9 cellular contexts compared by ENCODE assay signal in the genomic region with DNA sequence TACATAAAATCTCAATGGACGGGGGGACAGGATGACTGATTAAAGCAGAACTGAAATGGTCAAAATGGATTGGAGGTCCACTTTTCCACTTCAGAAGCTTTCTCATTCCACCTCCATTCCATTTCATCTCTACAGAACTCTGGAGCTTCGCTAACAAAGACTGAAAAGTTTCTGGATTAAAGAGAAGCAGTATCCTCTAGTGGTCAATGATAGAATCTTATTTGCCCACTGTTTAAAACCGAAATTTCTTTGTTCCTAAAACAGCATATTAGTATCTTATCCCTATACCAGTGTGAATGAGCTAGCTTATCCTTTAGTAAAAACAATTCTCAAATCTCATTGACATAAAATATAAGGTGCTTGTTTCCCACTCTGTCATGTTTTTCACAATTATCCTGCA.
DNase-seq lines count a peak whose midpoint lies in the region; ATAC-seq, FAIRE-seq and TF ChIP-seq lines count a peak whose summit lies in the region.
"Had no signal": no experiment of that assay in that cellular context is flagged by ENCODE, and none has a peak within 500 bp of the region (broad histone marks: within the 10 kb centered on the region; RNA-seq: fewer than 3 reads in every experiment).

No MANE protein-coding gene starts in this region.

- H3K4me3 Mint-ChIP-seq in astrocyte (ENCODE audit: unreplicated experiment) = no peak overlapping the region
- no peak overlapping the region for H3K4me3 Mint-ChIP-seq in activated T-helper 17 cell treated with anti-CD3 and anti-CD28 coated beads, Interleukin-2, amount 50 U/mL, for 72 hours
- no peak overlapping the region for H3K4me3 Mint-ChIP-seq in naive thymus-derived CD4-positive, alpha-beta T cell

- peak; percentile 69 for FAIRE-seq in astrocyte (lab: Jason Lieb, UNC)

- H3K27ac ChIP-seq in astrocyte (ENCODE audit: low read depth, low read length) = no peak overlapping the region
- H3K27ac ChIP-seq in neural cell (ENCODE audit: low read length) = no peak overlapping the region
- no peak overlapping the region for H3K27ac ChIP-seq in naive thymus-derived CD4-positive, alpha-beta T cell (ENCODE audit: low read depth, low read length)

- peaks cover 2% of the 10 kb centered on the region for H3K36me3 Mint-ChIP-seq in astrocyte (ENCODE audit: low read depth, unreplicated experiment)
- no peaks in the 10 kb centered on the region for H3K36me3 Mint-ChIP-seq in activated T-helper 17 cell treated with anti-CD3 and anti-CD28 coated beads, Interleukin-2, amount 50 U/mL, for 72 hours (ENCODE audit: low read depth)
- no peaks in the 10 kb centered on the region for H3K36me3 Mint-ChIP-seq in naive thymus-derived CD4-positive, alpha-beta T cell

- peak; percentile 52 for TF ChIP-seq RAD21 in neural cell (conservative IDR thresholded peaks at IDR 0.05)

- TF ChIP-seq EP300 in neural cell (conservative IDR thresholded peaks at IDR 0.05; ENCODE audit: poor library complexity, severe bottlenecking) = no peak

- H3K36me3 ChIP-seq in astrocyte (ENCODE audit: insufficient read depth, low read length) (no peaks in the 10 kb centered on the region), neural cell (ENCODE audit: insufficient read depth, low read length) (no peaks in the 10 kb centered on the region)
- no peaks in the 10 kb centered on the region for H3K36me3 ChIP-seq in naive thymus-derived CD4-positive, alpha-beta T cell (ENCODE audit: control insufficient read depth in 2 of 3, insufficient read depth in 3 of 3, low read length in 3 of 3)

- H3K9me3 ChIP-seq in astrocyte (ENCODE audit: insufficient read depth, low read depth, low read length) (no peaks in the 10 kb centered on the region), neural cell (ENCODE audit: low read length) (no peaks in the 10 kb centered on the region)
- no peaks in the 10 kb centered on the region for H3K9me3 ChIP-seq in naive thymus-derived CD4-positive, alpha-beta T cell (ENCODE audit: control insufficient read depth in 2 of 3, low read length in 3 of 3)

- H3K4me2 ChIP-seq in astrocyte (ENCODE audit: low read length) (no peak overlapping the region), neural cell (ENCODE audit: low read length) (no peak overlapping the region)

- no peaks in the 10 kb centered on the region for H3K9me3 Mint-ChIP-seq in astrocyte (ENCODE audit: unreplicated experiment)
- H3K9me3 Mint-ChIP-seq in activated T-helper 17 cell treated with anti-CD3 and anti-CD28 coated beads, Interleukin-2, amount 50 U/mL, for 72 hours = no peaks in the 10 kb centered on the region
- peaks cover 0 to 6% (median 1%) of the 10 kb centered on the region in 11 donors for H3K9me3 Mint-ChIP-seq in naive thymus-derived CD4-positive, alpha-beta T cell

- ATAC-seq in activated T-helper 17 cell treated with anti-CD3 and anti-CD28 coated beads, Interleukin-2, amount 50 U/mL, for 72 hours (replicated peaks) = no peak
- no peak for ATAC-seq in HG03439 (IDR thresholded peaks at IDR 0.05; ENCODE audit: unreplicated experiment)
- ATAC-seq in naive thymus-derived CD4-positive, alpha-beta T cell = no peak

- H4K20me1 ChIP-seq in astrocyte (ENCODE audit: insufficient read depth, low read length) (no peaks in the 10 kb centered on the region), neural cell (ENCODE audit: insufficient read depth) (no peaks in the 10 kb centered on the region)

- H3K79me2 ChIP-seq in astrocyte (ENCODE audit: insufficient read depth, low read length) (no peaks in the 10 kb centered on the region), neural cell (replicated peaks; ENCODE audit: insufficient read depth, low read length) (no peaks in the 10 kb centered on the region)

- no peaks in the 10 kb centered on the region for H3F3A ChIP-seq in neural cell (ENCODE audit: insufficient read depth, low read length, poor library complexity, severe bottlenecking)

- H3K4me1 ChIP-seq in astrocyte (ENCODE audit: insufficient read depth, low read length) = no peaks in the 10 kb centered on the region
- H3K4me1 ChIP-seq in naive thymus-derived CD4-positive, alpha-beta T cell (ENCODE audit: control insufficient read depth in 2 of 2, insufficient read depth in 2 of 2, low read length in 2 of 2) = no peaks in the 10 kb centered on the region

- CTCF ChIA-PET in naive thymus-derived CD4-positive, alpha-beta T cell (lab: Charles Lee) = no interaction called here

- H3K27me3 Mint-ChIP-seq in astrocyte (ENCODE audit: low read depth, unreplicated experiment) = peaks cover 3% of the 10 kb centered on the region
- H3K27me3 Mint-ChIP-seq in activated T-helper 17 cell treated with anti-CD3 and anti-CD28 coated beads, Interleukin-2, amount 50 U/mL, for 72 hours = no peaks in the 10 kb centered on the region
- H3K27me3 Mint-ChIP-seq in naive thymus-derived CD4-positive, alpha-beta T cell = no peaks in the 10 kb centered on the region

- H3K9me2 ChIP-seq in neural cell (ENCODE audit: insufficient read depth, low read length) = no peaks in the 10 kb centered on the region

- POLR2A ChIA-PET in naive thymus-derived CD4-positive, alpha-beta T cell (lab: Charles Lee) = no interaction called here

- peak; percentile 40 for TF ChIP-seq CTCF in LNCaP clone FGC (IDR thresholded peaks at IDR 0.05; ENCODE audit: control insufficient read depth, extremely low read depth, insufficient read depth)
- peak; percentile 59 for TF ChIP-seq CTCF in astrocyte (IDR thresholded peaks at IDR 0.05; ENCODE audit: insufficient read depth, low read depth, low read length)
- TF ChIP-seq CTCF in neural cell (IDR thresholded peaks at IDR 0.05; ENCODE audit: poor library complexity, severe bottlenecking) = no peak

- intact Hi-C loops in naive thymus-derived CD4-positive, alpha-beta T cell (cut with micrococcal nuclease) = no loop called here

- no peaks in the 10 kb centered on the region for H3K27me3 ChIP-seq in astrocyte (ENCODE audit: insufficient read depth, low read length)
- no peaks in the 10 kb centered on the region for H3K27me3 ChIP-seq in neural cell (ENCODE audit: insufficient read depth, low read depth, low read length)
- no peaks in the 10 kb centered on the region for H3K27me3 ChIP-seq in naive thymus-derived CD4-positive, alpha-beta T cell (ENCODE audit: control insufficient read depth in 2 of 2, insufficient read depth in 2 of 2, low read length in 2 of 2)

- no peak overlapping the region for H3K27ac Mint-ChIP-seq in astrocyte (ENCODE audit: unreplicated experiment)
- H3K27ac Mint-ChIP-seq in activated T-helper 17 cell treated with anti-CD3 and anti-CD28 coated beads, Interleukin-2, amount 50 U/mL, for 72 hours = no peak overlapping the region
- H3K27ac Mint-ChIP-seq in naive thymus-derived CD4-positive, alpha-beta T cell = no peak overlapping the region

- no peak overlapping the region for H3K4me3 ChIP-seq in LNCaP clone FGC (ENCODE audit: low read depth, low read length)
- no peak overlapping the region for H3K4me3 ChIP-seq in astrocyte (ENCODE audit: insufficient read depth, low read depth, low read length)
- H3K4me3 ChIP-seq in neural cell (ENCODE audit: low read length) = no peak overlapping the region
- no peak overlapping the region for H3K4me3 ChIP-seq in naive thymus-derived CD4-positive, alpha-beta T cell (ENCODE audit: low read length)

- H3K4me1 Mint-ChIP-seq in astrocyte (ENCODE audit: low read depth, unreplicated experiment) = peaks cover 5% of the 10 kb centered on the region
- no peaks in the 10 kb centered on the region for H3K4me1 Mint-ChIP-seq in activated T-helper 17 cell treated with anti-CD3 and anti-CD28 coated beads, Interleukin-2, amount 50 U/mL, for 72 hours
- no peaks in the 10 kb centered on the region for H3K4me1 Mint-ChIP-seq in naive thymus-derived CD4-positive, alpha-beta T cell

- no peak overlapping the region for H3K9ac ChIP-seq in astrocyte (ENCODE audit: low read length)
- no peak overlapping the region for H3K9ac ChIP-seq in neural cell (ENCODE audit: low read length)

- DNase-seq in GM03348 (ENCODE audit: low spot score) (peak; percentile 65), LNCaP clone FGC (ENCODE audit: low read depth) (no peak), astrocyte (ENCODE audit: low read depth) (peak; percentile 11), ureter (ENCODE audit: low spot score) (no peak)
- DNase-seq in naive thymus-derived CD4-positive, alpha-beta T cell = no peak
- DNase-seq: T-helper 9 cell had no signal

- H2AFZ ChIP-seq in astrocyte (ENCODE audit: low read depth, low read length) (no peak overlapping the region), neural cell (ENCODE audit: low read depth, low read length) (no peak overlapping the region)

TF ChIP-seq in neural cell, 6 proteins besides CTCF, POLR2A, EP300 and RAD21:
- TF ChIP-seq SMC3 (conservative IDR thresholded peaks at IDR 0.05; ENCODE audit: poor library complexity) = peak; percentile 18
- no peak for TF ChIP-seq TAF1 (IDR thresholded peaks at IDR 0.05; ENCODE audit: low read depth)

Comparison
In these comparisons a context has a peak if more than half of its experiments do, and no peak if none do; other contexts are left out.
1. DNase-seq: peak in GM03348 (single experiment) and astrocyte (single experiment); none in LNCaP clone FGC (single experiment), ureter (single experiment) and naive thymus-derived CD4-positive, alpha-beta T cell (0 of 9).